Comparison of ENCODE assay signal across 21 cellular contexts in the genomic region with DNA sequence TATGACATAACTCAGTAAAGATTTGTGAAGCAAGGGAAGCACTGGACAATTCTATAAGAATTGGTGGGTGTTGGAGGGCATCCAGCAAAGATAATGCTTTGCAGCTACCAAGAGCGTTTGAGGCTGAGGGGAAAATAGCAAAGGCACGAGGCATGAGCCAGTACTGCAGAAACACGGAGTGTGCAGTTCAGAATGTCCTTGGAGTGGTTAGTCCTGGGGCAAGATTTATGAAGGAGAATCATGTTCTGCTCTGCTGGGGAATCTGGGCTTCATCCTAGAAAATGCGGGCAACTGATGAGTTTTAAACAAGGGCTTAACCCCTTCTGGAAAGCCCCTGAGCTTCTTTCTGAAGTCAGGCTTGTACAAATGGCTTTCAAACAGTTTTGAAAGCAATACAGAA.
A peak's percentile ranks its signal among the peaks of the same experiment; 100 is the strongest.
DNase-seq lines count a peak whose midpoint lies in the region; ATAC-seq, FAIRE-seq and TF ChIP-seq lines count a peak whose summit lies in the region.
"Had no signal": no experiment of that assay in that cellular context is flagged by ENCODE, and none has a peak within 500 bp of the region (broad histone marks: within the 10 kb centered on the region; RNA-seq: fewer than 3 reads in every experiment).

No MANE protein-coding gene starts in this region.

- CTCF ChIA-PET in activated CD8-positive, alpha-beta memory T cell treated with anti-CD3 and anti-CD28 coated beads, Interleukin-2, amount 10 ng/mL, durations not matched to agents 7 days and 5 days (lab: Charles Lee): no interaction called here

- no peaks in the 10 kb centered on the region for H3K27me3 Mint-ChIP-seq in mesothelial cell of epicardium (ENCODE audit: low read depth)
- no peaks in the 10 kb centered on the region for H3K27me3 Mint-ChIP-seq in activated CD8-positive, alpha-beta memory T cell treated with anti-CD3 and anti-CD28 coated beads, Interleukin-2, amount 10 ng/mL, durations not matched to agents 7 days and 5 days
- H3K27me3 Mint-ChIP-seq: activated T-helper 17 cell treated with anti-CD3 and anti-CD28 coated beads, Interleukin-2, amount 50 U/mL, for 72 hours had no signal

- DNase-seq in AG20443 (ENCODE audit: low spot score) (peak; percentile 44), RCC 7860 (ENCODE audit: low spot score) (peak; percentile 21), choroid plexus epithelial cell (ENCODE audit: low read depth) (peak; percentile 29), mesothelial cell of epicardium (ENCODE audit: low spot score in 2 of 2, unreplicated experiment in 2 of 2) (no peak), NCI-H1694 (lab: John Stamatoyannopoulos, UW) (no peak)
- no peak for DNase-seq in activated CD8-positive, alpha-beta memory T cell treated with anti-CD3 and anti-CD28 coated beads, Interleukin-2, amount 10 ng/mL, durations not matched to agents 7 days and 5 days
- DNase-seq: activated CD4-positive, alpha-beta T cell treated with anti-CD3 and anti-CD28 coated beads, Interleukin-2, amount 50 U/mL, for 4 hours; AML-193; amniotic stem cell; colonic mucosa; immature natural killer cell; NCI-H2081 treated with DMSO at 0.1 percent for 48 hours; NCI-H524 treated with DMSO at 0.1 percent for 48 hours; PC-3; retina had no signal

- H3K27ac Mint-ChIP-seq in mesothelial cell of epicardium: peak overlapping the region; percentile 25
- H3K27ac Mint-ChIP-seq in activated CD8-positive, alpha-beta memory T cell treated with anti-CD3 and anti-CD28 coated beads, Interleukin-2, amount 10 ng/mL, durations not matched to agents 7 days and 5 days: no peak overlapping the region
- H3K27ac Mint-ChIP-seq: activated T-helper 17 cell treated with anti-CD3 and anti-CD28 coated beads, Interleukin-2, amount 50 U/mL, for 72 hours; immature natural killer cell had no signal

- H3K36me3 Mint-ChIP-seq in mesothelial cell of epicardium: peaks cover 6% of the 10 kb centered on the region
- peaks cover 12% of the 10 kb centered on the region for H3K36me3 Mint-ChIP-seq in activated CD8-positive, alpha-beta memory T cell treated with anti-CD3 and anti-CD28 coated beads, Interleukin-2, amount 10 ng/mL, durations not matched to agents 7 days and 5 days

- TF ChIP-seq CTCF in choroid plexus epithelial cell (conservative IDR thresholded peaks at IDR 0.05; ENCODE audit: low read depth, low read length) (no peak), mesothelial cell of epicardium (IDR thresholded peaks at IDR 0.05; ENCODE audit: unreplicated experiment) (no peak)

- H3K9me3 Mint-ChIP-seq in mesothelial cell of epicardium: no peaks in the 10 kb centered on the region
- H3K9me3 Mint-ChIP-seq in activated CD8-positive, alpha-beta memory T cell treated with anti-CD3 and anti-CD28 coated beads, Interleukin-2, amount 10 ng/mL, durations not matched to agents 7 days and 5 days (ENCODE audit: low read depth): no peaks in the 10 kb centered on the region
- H3K9me3 Mint-ChIP-seq: activated T-helper 17 cell treated with anti-CD3 and anti-CD28 coated beads, Interleukin-2, amount 50 U/mL, for 72 hours had no signal

- no peak overlapping the region for H3K4me3 ChIP-seq in choroid plexus epithelial cell (ENCODE audit: low read depth, low read length)
- H3K4me3 ChIP-seq: colonic mucosa, vagina had no signal

- FAIRE-seq in RCC 7860 (lab: Jason Lieb, UNC): no peak
- FAIRE-seq: D721Med, HepG2 had no signal

- no peak for TF ChIP-seq POLR2A in GM18505 (IDR thresholded peaks at IDR 0.05; ENCODE audit: borderline replicate concordance, extremely low read depth, insufficient read depth, insufficient read length)

- H3K4me3 Mint-ChIP-seq in mesothelial cell of epicardium: no peak overlapping the region
- no peak overlapping the region for H3K4me3 Mint-ChIP-seq in activated CD8-positive, alpha-beta memory T cell treated with anti-CD3 and anti-CD28 coated beads, Interleukin-2, amount 10 ng/mL, durations not matched to agents 7 days and 5 days
- H3K4me3 Mint-ChIP-seq: activated T-helper 17 cell treated with anti-CD3 and anti-CD28 coated beads, Interleukin-2, amount 50 U/mL, for 72 hours; immature natural killer cell had no signal

- no peak for ATAC-seq in GM18505 (IDR thresholded peaks at IDR 0.05; ENCODE audit: unreplicated experiment)
- ATAC-seq in activated CD8-positive, alpha-beta memory T cell treated with anti-CD3 and anti-CD28 coated beads, Interleukin-2, amount 10 ng/mL, durations not matched to agents 7 days and 5 days: no peak
- no peak for ATAC-seq in HG02981 (IDR thresholded peaks at IDR 0.05; ENCODE audit: unreplicated experiment)
- ATAC-seq: activated T-helper 17 cell treated with anti-CD3 and anti-CD28 coated beads, Interleukin-2, amount 50 U/mL, for 72 hours; HepG2; PC-3 had no signal

- peaks cover 50% of the 10 kb centered on the region for H3K4me1 Mint-ChIP-seq in mesothelial cell of epicardium
- H3K4me1 Mint-ChIP-seq in activated CD8-positive, alpha-beta memory T cell treated with anti-CD3 and anti-CD28 coated beads, Interleukin-2, amount 10 ng/mL, durations not matched to agents 7 days and 5 days: no peaks in the 10 kb centered on the region
- H3K4me1 Mint-ChIP-seq: activated T-helper 17 cell treated with anti-CD3 and anti-CD28 coated beads, Interleukin-2, amount 50 U/mL, for 72 hours; immature natural killer cell had no signal

Comparison
In these comparisons a context has a peak if more than half of its experiments do, and no peak if none do; other contexts are left out.
1. DNase-seq: peak in AG20443 (single experiment), RCC 7860 (single experiment) and choroid plexus epithelial cell (single experiment); none in mesothelial cell of epicardium (0 of 2), NCI-H1694 (single experiment) and activated CD8-positive, alpha-beta memory T cell treated with anti-CD3 and anti-CD28 coated beads, Interleukin-2, amount 10 ng/mL, durations not matched to agents 7 days and 5 days (single experiment).